ENCODE assay signal across 8 cellular contexts in the genomic region with DNA sequence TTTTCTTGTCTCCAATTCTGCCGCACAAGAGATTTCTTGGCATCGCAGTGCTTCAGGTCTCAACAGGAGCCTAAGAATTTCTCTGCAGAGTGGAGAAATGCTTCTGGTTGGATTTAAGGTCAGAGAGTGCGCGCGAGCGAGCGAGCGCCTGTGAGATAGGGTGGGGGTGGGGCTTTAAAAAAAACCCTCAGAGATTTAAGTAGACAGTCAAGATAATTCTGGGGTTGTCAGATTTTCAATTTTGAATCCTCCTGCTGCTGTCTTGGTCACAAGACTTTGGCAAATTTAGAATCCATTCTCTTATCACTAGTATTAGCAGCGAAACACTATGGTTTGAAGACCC. TPM values are rescaled to one million over a fixed set of nuclear protein-coding genes. Genes with fewer than 3 reads are reported as not detected.
DNase-seq lines count a peak whose midpoint lies in the region; ATAC-seq and TF ChIP-seq lines count a peak whose summit lies in the region.

No MANE protein-coding gene starts in this region.

- H3K4me1 ChIP-seq in HUES48 (ENCODE audit: control insufficient read depth, insufficient read depth, low read length) (peaks cover 29% of the 10 kb centered on the region; the same call in 1 of the 2 replicates), ascending aorta (peaks cover 0 to 16% of the 10 kb centered on the region in 2 donors), iPS-18a (ENCODE audit: control insufficient read depth, low read depth, low read length) (peaks cover 18% of the 10 kb centered on the region)

- in situ Hi-C loops in GM13976 (cut with MboI; ENCODE audit: low sequenced_read_pairs, unreplicated experiment): no loop called here

- H3K4me3 ChIP-seq in HUES48 (ENCODE audit: low read depth, low read length): peak overlapping the region; percentile 65
- H3K4me3 ChIP-seq in ascending aorta: peak overlapping the region; percentile 70 to 73
- H3K4me3 ChIP-seq in iPS-18a (ENCODE audit: low read length): peak overlapping the region; percentile 68
- H3K4me3 ChIP-seq in skin epidermis: peak overlapping the region; percentile 53 to 75 (median 70)

- peak overlapping the region; percentile 79 for H3K27ac ChIP-seq in HUES48 (ENCODE audit: low read depth, low read length)
- peak overlapping the region; percentile 57 to 64 for H3K27ac ChIP-seq in ascending aorta
- no peak overlapping the region for H3K27ac ChIP-seq in iPS-18a (ENCODE audit: low read length)
- H3K27ac ChIP-seq in skin epidermis: peak overlapping the region in 19 of 21 experiments; percentile 51 to 84 (median 76)

- H3K9me3 ChIP-seq in HUES48 (ENCODE audit: control insufficient read depth, insufficient read depth, low read length) (no peaks in the 10 kb centered on the region), ascending aorta (no peaks in the 10 kb centered on the region), iPS-18a (ENCODE audit: control insufficient read depth, low read depth, low read length) (no peaks in the 10 kb centered on the region)

- H3K9ac ChIP-seq in HUES48 (ENCODE audit: low read depth, low read length): peak overlapping the region; percentile 63
- peak overlapping the region; percentile 77 for H3K9ac ChIP-seq in iPS-18a (ENCODE audit: low read length)

- intact Hi-C loops in ascending aorta (cut with DNase I): no loop called here

- no peak for ATAC-seq in GM19397 (IDR thresholded peaks at IDR 0.05; ENCODE audit: unreplicated experiment)

- H3K27me3 ChIP-seq in HUES48 (ENCODE audit: control insufficient read depth, insufficient read depth, low read length): peaks cover 41% of the 10 kb centered on the region
- H3K27me3 ChIP-seq in ascending aorta: no peaks in the 10 kb centered on the region
- peaks cover 55% of the 10 kb centered on the region for H3K27me3 ChIP-seq in iPS-18a (ENCODE audit: control insufficient read depth, insufficient read depth, low read length)

- TF ChIP-seq CTCF in ascending aorta (IDR thresholded peaks at IDR 0.05) (no peak), GM13976 (IDR thresholded peaks at IDR 0.05; ENCODE audit: borderline replicate concordance, control extremely low read depth, extremely low read depth, insufficient read depth, missing control alignments) (no peak)

- H3K36me3 ChIP-seq in HUES48 (ENCODE audit: control insufficient read depth, insufficient read depth, low read length) (no peaks in the 10 kb centered on the region), ascending aorta (no peaks in the 10 kb centered on the region), iPS-18a (ENCODE audit: control insufficient read depth, low read depth, low read length) (no peaks in the 10 kb centered on the region)

- DNase-seq in AG08395 (ENCODE audit: low spot score) (peak; percentile 5), ascending aorta (ENCODE audit: low spot score in 2 of 2) (no peak), NCI-H2107 treated with DMSO at 0.1 percent for 48 hours (lab: John Stamatoyannopoulos, UW; ENCODE audit: unreplicated experiment) (no peak), GM13976 (ENCODE audit: low spot score) (no peak)

RNA-seq across cellular contexts. Expression of a gene that starts 49.7 kb away (rescaled TPM):
- total RNA-seq in ascending aorta: 2.8 TPM

RNA-seq across cellular contexts. Expression of a gene that starts 49.8 kb away (rescaled TPM):
- 5.5 TPM for total RNA-seq in ascending aorta
